ENCODE assay signal across 9 cellular contexts in genomic region chr19:51366999-51367564, GRCh38. TPM values are rescaled to one million over a fixed set of nuclear protein-coding genes. Genes with fewer than 3 reads are reported as not detected.
DNase-seq lines count a peak whose midpoint lies in the region; ATAC-seq and TF ChIP-seq lines count a peak whose summit lies in the region.
"Had no signal": no experiment of that assay in that cellular context is flagged by ENCODE, and none has a peak within 500 bp of the region (broad histone marks: within the 10 kb centered on the region; RNA-seq: fewer than 3 reads in every experiment).

No MANE protein-coding gene starts in this region.

- no peaks in the 10 kb centered on the region for H3K27me3 ChIP-seq in neural progenitor cell

- peaks cover 24% of the 10 kb centered on the region for H3K4me1 Mint-ChIP-seq in neural progenitor cell

- H3K36me3 Mint-ChIP-seq in neural progenitor cell = no peaks in the 10 kb centered on the region

- H4K20me1 ChIP-seq in neural progenitor cell (ENCODE audit: low read depth) = no peaks in the 10 kb centered on the region

- peak overlapping the region; percentile 69 for H3K9ac ChIP-seq in neural progenitor cell

- ATAC-seq in HG03135 (IDR thresholded peaks at IDR 0.05; ENCODE audit: unreplicated experiment) (peak; percentile 1), HG03520 (IDR thresholded peaks at IDR 0.05; ENCODE audit: unreplicated experiment) (no peak)

- peaks cover 14% of the 10 kb centered on the region for H3F3A ChIP-seq in neural progenitor cell (ENCODE audit: low read depth)

- H3K4me3 ChIP-seq in GM12864 (ENCODE audit: low read depth, low read length) (peak overlapping the region; percentile 73), epithelial cell of proximal tubule (ENCODE audit: low read depth, low read length) (peak overlapping the region; percentile 96), neural progenitor cell (peak overlapping the region; percentile 80)

- no peaks in the 10 kb centered on the region for H3K79me2 ChIP-seq in neural progenitor cell (ENCODE audit: low read depth)

- TF ChIP-seq CTCF in GM12864 (IDR thresholded peaks at IDR 0.05; ENCODE audit: low read depth, low read length, missing control alignments) (no peak), epithelial cell of proximal tubule (conservative IDR thresholded peaks at IDR 0.05; ENCODE audit: low read depth, low read length) (no peak), neural progenitor cell (IDR thresholded peaks at IDR 0.05) (no peak)

- peak overlapping the region; percentile 35 for H2AFZ ChIP-seq in neural progenitor cell (replicated peaks)

- peaks cover 7% of the 10 kb centered on the region for H3K4me1 ChIP-seq in neural progenitor cell

- H3K4me3 Mint-ChIP-seq in neural progenitor cell = peak overlapping the region; percentile 99

- DNase-seq in GM12864 (ENCODE audit: low read depth) (no peak), epithelial cell of proximal tubule (ENCODE audit: low read depth) (no peak), neural progenitor cell (ENCODE audit: low spot score) (no peak), NCI-H510A treated with DMSO at 0.1 percent for 48 hours (lab: John Stamatoyannopoulos, UW) (no peak), SW480 (ENCODE audit: low spot score) (no peak)
- peak; percentile 62 for DNase-seq in activated CD4-positive, alpha-beta T cell treated with anti-CD3 and anti-CD28 coated beads for 48 hours

- H3K4me2 ChIP-seq in neural progenitor cell = peak overlapping the region; percentile 93

- peaks cover 9% of the 10 kb centered on the region for H3K27me3 Mint-ChIP-seq in neural progenitor cell (ENCODE audit: insufficient read depth, low read depth)

- H3K27ac Mint-ChIP-seq in neural progenitor cell = peak overlapping the region; percentile 96

- no peaks in the 10 kb centered on the region for H3K9me3 Mint-ChIP-seq in neural progenitor cell

- H3K36me3 ChIP-seq in neural progenitor cell = no peaks in the 10 kb centered on the region

- H3K27ac ChIP-seq in neural progenitor cell = peak overlapping the region; percentile 2

- no peaks in the 10 kb centered on the region for H3K9me3 ChIP-seq in neural progenitor cell (ENCODE audit: low read depth)

RNA-seq across cellular contexts. Expression of gene ETFB, which starts 0.9 kb away (rescaled TPM):
- total RNA-seq in epithelial cell of proximal tubule = 55.6 and 56.0 TPM in 2 replicates
- total RNA-seq in neural progenitor cell (ENCODE audit: low replicate concordance) = 27.0 and 38.9 TPM in 2 replicates

RNA-seq across cellular contexts. Expression of gene CLDND2, which starts 1.7 kb away (rescaled TPM):
- total RNA-seq in epithelial cell of proximal tubule (not detected in 2 replicates), neural progenitor cell (ENCODE audit: low replicate concordance) (not detected in 2 replicates)

RNA-seq across cellular contexts. Expression of gene NKG7, which starts 5.4 kb away (rescaled TPM):
- total RNA-seq in epithelial cell of proximal tubule = not detected in 2 replicates
- not detected in 2 replicates for total RNA-seq in neural progenitor cell (ENCODE audit: low replicate concordance)

RNA-seq across cellular contexts. Expression of gene LIM2, which starts 20.7 kb away (rescaled TPM):
- total RNA-seq in epithelial cell of proximal tubule (not detected in 2 replicates), neural progenitor cell (ENCODE audit: low replicate concordance) (0.26 and 3.2 TPM in 2 replicates)
- total RNA-seq: T-helper 1 cell treated with Interleukin-12 subunit alpha and Interleukin-12 subunit beta and Interleukin-4 antibody, amounts not matched to agents 30 ng/mL and 1 ng/mL, for 36 hours had no signal

RNA-seq across cellular contexts. Expression of gene C19orf84, which starts 23.3 kb away (rescaled TPM):
- not detected in 2 replicates for total RNA-seq in epithelial cell of proximal tubule
- 0.37 TPM in 1 of 2 replicates, not detected in the other for total RNA-seq in neural progenitor cell (ENCODE audit: low replicate concordance)
